ENCODE assay signal across 10 cellular contexts in genomic region chr3:53163459-53164387, GRCh38. TPM values are rescaled to one million over a fixed set of nuclear protein-coding genes. Genes with fewer than 3 reads are reported as not detected.
DNase-seq lines count a peak whose midpoint lies in the region; ATAC-seq, FAIRE-seq and TF ChIP-seq lines count a peak whose summit lies in the region.
"Had no signal": no experiment of that assay in that cellular context is flagged by ENCODE, and none has a peak within 500 bp of the region (broad histone marks: within the 10 kb centered on the region; RNA-seq: fewer than 3 reads in every experiment).

No MANE protein-coding gene starts in this region.

- POLR2A ChIA-PET in activated CD8-positive, alpha-beta T cell treated with anti-CD3 and anti-CD28 coated beads for 36 hours (lab: Charles Lee): interaction anchor here (0.7 to 1.2 kb wide), 4 partner anchors 22 to 55 kb away, joined by 3 to 4 read pairs (median 3); no protein-coding TSS in a partner anchor

- H3K9me1 ChIP-seq in keratinocyte (ENCODE audit: control insufficient read depth, extremely low read depth, insufficient read depth, low read length): peaks cover 2% of the 10 kb centered on the region

- no peak for DNase-seq in activated naive CD4-positive, alpha-beta T cell treated with anti-CD3 and anti-CD28 coated beads, Interleukin-2, amount 10 ng/mL, durations not matched to agents 7 days and 5 days
- no peak for DNase-seq in activated naive CD4-positive, alpha-beta T cell treated with anti-CD3 and anti-CD28 coated beads, Interleukin-2, amount 50 U/mL, for 72 hours (ENCODE audit: low spot score in 2 of 2)
- DNase-seq in activated CD8-positive, alpha-beta T cell treated with anti-CD3 and anti-CD28 coated beads for 36 hours: peak; percentile 17
- no peak for DNase-seq in keratinocyte (ENCODE audit: low read depth, low spot score)
- no peak for DNase-seq in thoracic aorta (ENCODE audit: low spot score)
- DNase-seq in NCI-H526 (lab: John Stamatoyannopoulos, UW): no peak
- DNase-seq in left colon: no peak

- H3K36me3 ChIP-seq in keratinocyte (ENCODE audit: control insufficient read depth in 2 of 2, extremely low read depth in 1 of 2, insufficient read depth in 2 of 2, low read length in 2 of 2): no peaks in the 10 kb centered on the region
- no peaks in the 10 kb centered on the region for H3K36me3 ChIP-seq in thoracic aorta

- H3K4me3 ChIP-seq in keratinocyte (ENCODE audit: control insufficient read depth in 2 of 3, extremely low read depth in 1 of 3, insufficient read depth in 2 of 3, low read depth in 1 of 3, low read length in 3 of 3) (peak overlapping the region in 1 of 3 experiments; percentile 52), thoracic aorta (peak overlapping the region; percentile 95)

- TF ChIP-seq CTCF in activated CD8-positive, alpha-beta T cell treated with anti-CD3 and anti-CD28 coated beads for 36 hours (IDR thresholded peaks at IDR 0.05): no peak
- TF ChIP-seq CTCF in keratinocyte (optimal IDR thresholded peaks at IDR 0.05 in 1 of 3, IDR thresholded peaks at IDR 0.05 in 1 of 3, conservative IDR thresholded peaks at IDR 0.05 in 1 of 3; ENCODE audit: extremely low read depth in 1 of 3, insufficient read depth in 2 of 3, low read length in 3 of 3) (no peak), thoracic aorta (IDR thresholded peaks at IDR 0.05) (no peak)

- H3K36me3 Mint-ChIP-seq in activated naive CD4-positive, alpha-beta T cell treated with anti-CD3 and anti-CD28 coated beads, Interleukin-2, amount 10 ng/mL, durations not matched to agents 7 days and 5 days: no peaks in the 10 kb centered on the region
- H3K36me3 Mint-ChIP-seq in activated naive CD4-positive, alpha-beta T cell treated with anti-CD3 and anti-CD28 coated beads, Interleukin-2, amount 50 U/mL, for 72 hours: no peaks in the 10 kb centered on the region
- H3K36me3 Mint-ChIP-seq in activated CD8-positive, alpha-beta T cell treated with anti-CD3 and anti-CD28 coated beads for 36 hours (ENCODE audit: low read depth): no peaks in the 10 kb centered on the region

- intact Hi-C loops in activated CD8-positive, alpha-beta T cell treated with anti-CD3 and anti-CD28 coated beads for 36 hours (cut with micrococcal nuclease): no loop called here
- intact Hi-C loops in left colon (cut with DNase I, micrococcal nuclease): no loop called here

- dilution Hi-C loops in keratinocyte (cut with MboI; ENCODE audit: extremely low pct_ligation_motif_present, low sequenced_read_pairs): no loop called here

- FAIRE-seq in keratinocyte (lab: Jason Lieb, UNC): no peak
- FAIRE-seq: RCC 7860 had no signal

- CTCF ChIA-PET in activated naive CD4-positive, alpha-beta T cell treated with anti-CD3 and anti-CD28 coated beads, Interleukin-2, amount 10 ng/mL, durations not matched to agents 7 days and 5 days (lab: Charles Lee): interaction anchor here (0.7 to 2.2 kb wide), 4 partner anchors 29 to 66 kb away, joined by 3 to 6 read pairs (median 4); no protein-coding TSS in a partner anchor
- CTCF ChIA-PET in activated CD8-positive, alpha-beta T cell treated with anti-CD3 and anti-CD28 coated beads for 36 hours (lab: Charles Lee): interaction anchor here (1.3 to 2.3 kb wide), 5 partner anchors 29 to 53 kb away, joined by 3 to 9 read pairs (median 6); no protein-coding TSS in a partner anchor

- no peaks in the 10 kb centered on the region for H3K9me3 ChIP-seq in keratinocyte (ENCODE audit: control insufficient read depth, low read depth, low read length)
- no peaks in the 10 kb centered on the region for H3K9me3 ChIP-seq in thoracic aorta

- H3K4me2 ChIP-seq in keratinocyte (ENCODE audit: control insufficient read depth, extremely low read depth, insufficient read depth, low read depth, low read length): peak overlapping the region; percentile 97

- H3K4me1 Mint-ChIP-seq in activated naive CD4-positive, alpha-beta T cell treated with anti-CD3 and anti-CD28 coated beads, Interleukin-2, amount 10 ng/mL, durations not matched to agents 7 days and 5 days: peaks cover 21% of the 10 kb centered on the region
- H3K4me1 Mint-ChIP-seq in activated CD8-positive, alpha-beta T cell treated with anti-CD3 and anti-CD28 coated beads for 36 hours (ENCODE audit: low read depth): peaks cover 27% of the 10 kb centered on the region

- peaks cover 10% of the 10 kb centered on the region for H4K20me1 ChIP-seq in keratinocyte (ENCODE audit: control insufficient read depth, extremely low read depth, insufficient read depth, low read length)

- no peaks in the 10 kb centered on the region for H3K9me3 Mint-ChIP-seq in activated naive CD4-positive, alpha-beta T cell treated with anti-CD3 and anti-CD28 coated beads, Interleukin-2, amount 10 ng/mL, durations not matched to agents 7 days and 5 days
- no peaks in the 10 kb centered on the region for H3K9me3 Mint-ChIP-seq in activated naive CD4-positive, alpha-beta T cell treated with anti-CD3 and anti-CD28 coated beads, Interleukin-2, amount 50 U/mL, for 72 hours
- no peaks in the 10 kb centered on the region for H3K9me3 Mint-ChIP-seq in activated CD8-positive, alpha-beta T cell treated with anti-CD3 and anti-CD28 coated beads for 36 hours

- peaks cover 19% of the 10 kb centered on the region for H3K27me3 Mint-ChIP-seq in activated naive CD4-positive, alpha-beta T cell treated with anti-CD3 and anti-CD28 coated beads, Interleukin-2, amount 10 ng/mL, durations not matched to agents 7 days and 5 days
- H3K27me3 Mint-ChIP-seq in activated CD8-positive, alpha-beta T cell treated with anti-CD3 and anti-CD28 coated beads for 36 hours: peaks cover 2% of the 10 kb centered on the region

- H3K4me1 ChIP-seq in keratinocyte (ENCODE audit: control insufficient read depth, extremely low read depth, insufficient read depth, low read length): peaks cover 19% of the 10 kb centered on the region
- peaks cover 17 to 62% of the 10 kb centered on the region in 2 donors for H3K4me1 ChIP-seq in thoracic aorta (ENCODE audit: control insufficient read depth in 1 of 2, low read depth in 2 of 2)

- no peak overlapping the region for H3K27ac Mint-ChIP-seq in activated naive CD4-positive, alpha-beta T cell treated with anti-CD3 and anti-CD28 coated beads, Interleukin-2, amount 10 ng/mL, durations not matched to agents 7 days and 5 days
- peak overlapping the region in 1 of 2 donors; percentile 11 for H3K27ac Mint-ChIP-seq in activated naive CD4-positive, alpha-beta T cell treated with anti-CD3 and anti-CD28 coated beads, Interleukin-2, amount 50 U/mL, for 72 hours
- H3K27ac Mint-ChIP-seq in activated CD8-positive, alpha-beta T cell treated with anti-CD3 and anti-CD28 coated beads for 36 hours: no peak overlapping the region

- peaks cover 13% of the 10 kb centered on the region for H3K27me3 ChIP-seq in keratinocyte (ENCODE audit: control insufficient read depth, extremely low read depth, insufficient read depth, low read length)
- no peaks in the 10 kb centered on the region for H3K27me3 ChIP-seq in thoracic aorta (replicated peaks; ENCODE audit: insufficient read depth)

- no peak overlapping the region for H3K9ac ChIP-seq in keratinocyte (ENCODE audit: control insufficient read depth, extremely low read depth, insufficient read depth, low read length)

- H3K4me3 Mint-ChIP-seq in activated naive CD4-positive, alpha-beta T cell treated with anti-CD3 and anti-CD28 coated beads, Interleukin-2, amount 10 ng/mL, durations not matched to agents 7 days and 5 days: peak overlapping the region; percentile 80
- H3K4me3 Mint-ChIP-seq in activated CD8-positive, alpha-beta T cell treated with anti-CD3 and anti-CD28 coated beads for 36 hours: no peak overlapping the region

- H2AFZ ChIP-seq in keratinocyte (ENCODE audit: control insufficient read depth, low read length): no peak overlapping the region

- peaks cover 28% of the 10 kb centered on the region for H3K79me2 ChIP-seq in keratinocyte (ENCODE audit: control insufficient read depth, insufficient read depth, low read length)

- no peak for ATAC-seq in activated naive CD4-positive, alpha-beta T cell treated with anti-CD3 and anti-CD28 coated beads, Interleukin-2, amount 50 U/mL, for 72 hours
- ATAC-seq in activated CD8-positive, alpha-beta T cell treated with anti-CD3 and anti-CD28 coated beads for 36 hours: no peak
- ATAC-seq in thoracic aorta (ENCODE audit: insufficient number of reproducible peaks, low FRiP score, low read depth) (no peak), HG02840 (IDR thresholded peaks at IDR 0.05; ENCODE audit: low FRiP score, unreplicated experiment) (no peak), left colon (no peak)

- H3K27ac ChIP-seq in keratinocyte (ENCODE audit: control insufficient read depth, insufficient read depth, low read length): no peak overlapping the region
- peak overlapping the region in 1 of 2 donors; percentile 86 for H3K27ac ChIP-seq in thoracic aorta

RNA-seq across cellular contexts. Expression of gene PRKCD, which starts 2.7 kb away (rescaled TPM):
- 10 to 100 TPM in 1 of 2 donors, 1 to 10 TPM in 1; 3.4 to 22.5 TPM for total RNA-seq in activated naive CD4-positive, alpha-beta T cell treated with anti-CD3 and anti-CD28 coated beads, Interleukin-2, amount 50 U/mL, for 72 hours
- total RNA-seq in activated CD8-positive, alpha-beta T cell treated with anti-CD3 and anti-CD28 coated beads for 36 hours: 10 to 100 TPM; 18.7 to 21.5 TPM
- 24.7 to 32.1 TPM (median 25.1 TPM) in 3 replicates for polyA plus RNA-seq in keratinocyte
- polyA plus RNA-seq in keratinocyte (2011; ENCODE audit: low read depth): 10.5 TPM
- 20.4 and 25.7 TPM in 2 replicates for polyA plus RNA-seq in keratinocyte (2011; cell fraction: cytosol; rRNA removed)
- polyA plus RNA-seq in keratinocyte (2011; cell fraction: nucleus; rRNA removed): 36.3 and 41.7 TPM in 2 replicates
- 21.6 and 23.7 TPM in 2 replicates for polyA plus RNA-seq in keratinocyte (2012; ENCODE audit: low replicate concordance)
- 21.7 to 45.7 TPM (median 30.3 TPM) in 3 replicates for polyA minus RNA-seq in keratinocyte
- 18.0 TPM for polyA minus RNA-seq in keratinocyte (2011; cell fraction: cytosol; rRNA and poly(A)+ RNA removed)
- polyA minus RNA-seq in keratinocyte (2011; cell fraction: nucleus; rRNA and poly(A)+ RNA removed): 18.5 and 23.4 TPM in 2 replicates
- 10 to 100 TPM; 17.5 to 20.2 TPM for total RNA-seq in thoracic aorta
- 10 to 100 TPM; 93.3 to 94.0 TPM for total RNA-seq in left colon
- polyA plus RNA-seq: neural cell had no signal

RNA-seq across cellular contexts. Expression of gene RFT1, which starts 33.5 kb away (rescaled TPM):
- 10 to 100 TPM; 19.5 to 38.3 TPM for total RNA-seq in activated naive CD4-positive, alpha-beta T cell treated with anti-CD3 and anti-CD28 coated beads, Interleukin-2, amount 50 U/mL, for 72 hours
- total RNA-seq in activated CD8-positive, alpha-beta T cell treated with anti-CD3 and anti-CD28 coated beads for 36 hours: 10 to 100 TPM; 42.5 to 42.9 TPM
- polyA plus RNA-seq in keratinocyte: 25.5 to 34.4 TPM (median 29.6 TPM) in 3 replicates
- 6.3 TPM for polyA plus RNA-seq in keratinocyte (2011; ENCODE audit: low read depth)
- 10.9 and 14.9 TPM in 2 replicates for polyA plus RNA-seq in keratinocyte (2011; cell fraction: cytosol; rRNA removed)
- 27.1 and 29.6 TPM in 2 replicates for polyA plus RNA-seq in keratinocyte (2011; cell fraction: nucleus; rRNA removed)
- 14.1 and 24.9 TPM in 2 replicates for polyA plus RNA-seq in keratinocyte (2012; ENCODE audit: low replicate concordance)
- polyA minus RNA-seq in keratinocyte: 64.9 to 81.4 TPM (median 66.8 TPM) in 3 replicates
- 28.0 TPM for polyA minus RNA-seq in keratinocyte (2011; cell fraction: cytosol; rRNA and poly(A)+ RNA removed)
- 14.2 and 27.4 TPM in 2 replicates for polyA minus RNA-seq in keratinocyte (2011; cell fraction: nucleus; rRNA and poly(A)+ RNA removed)
- 10 to 100 TPM in 1 of 2 donors, 1 to 10 TPM in 1; 7.0 to 17.6 TPM for total RNA-seq in thoracic aorta
- 10 to 100 TPM; 13.1 to 14.1 TPM for total RNA-seq in left colon

Comparison
In these comparisons a context has a peak if more than half of its experiments do, and no peak if none do; other contexts are left out.
1. RNA of gene PRKCD, which starts 2.7 kb away (total RNA-seq): 93.3 to 94.0 TPM in left colon; 3.4 to 22.5 TPM in activated naive CD4-positive, alpha-beta T cell treated with anti-CD3 and anti-CD28 coated beads, Interleukin-2, amount 50 U/mL, for 72 hours, 18.7 to 21.5 TPM in activated CD8-positive, alpha-beta T cell treated with anti-CD3 and anti-CD28 coated beads for 36 hours and 17.5 to 20.2 TPM in thoracic aorta; every median in the first group is over 4 times any median in the second.